Comparison of ENCODE assay signal across 7 cellular contexts in genomic region chrX:7132335-7133035, GRCh38. TPM values are rescaled to one million over a fixed set of nuclear protein-coding genes. Genes with fewer than 3 reads are reported as not detected.
A peak's percentile ranks its signal among the peaks of the same experiment; 100 is the strongest.
DNase-seq lines count a peak whose midpoint lies in the region; ATAC-seq and TF ChIP-seq lines count a peak whose summit lies in the region.

No MANE protein-coding gene starts in this region.

- no peak overlapping the region for H3K4me3 ChIP-seq in HUES6 (ENCODE audit: low read depth, low read length)

- intact Hi-C loops in natural killer cell (cut with micrococcal nuclease), result loop anchor here (1.0 kb wide), 1 partner anchor 39 kb away; no protein-coding TSS in a partner anchor

- ATAC-seq in GM21526 (IDR thresholded peaks at IDR 0.05; ENCODE audit: low FRiP score, unreplicated experiment) (peak; percentile 78), esophagus mucosa (peak; percentile 99), natural killer cell (peak in 1 of 3 donors; percentile 64), HG02588 (IDR thresholded peaks at IDR 0.05; ENCODE audit: unreplicated experiment) (no peak)

- H3K27me3 ChIP-seq in HUES6 (ENCODE audit: control insufficient read depth, insufficient read depth, low read length), result no peaks in the 10 kb centered on the region

- no peaks in the 10 kb centered on the region for H3K36me3 Mint-ChIP-seq in natural killer cell

- H3K4me3 Mint-ChIP-seq in natural killer cell, result no peak overlapping the region

- peaks cover 25% of the 10 kb centered on the region for H3K4me1 ChIP-seq in HUES6 (ENCODE audit: control insufficient read depth, insufficient read depth, low read length)

- H3K27ac Mint-ChIP-seq in natural killer cell, result peak overlapping the region; percentile 60 to 79

- no peak for TF ChIP-seq CTCF in natural killer cell (IDR thresholded peaks at IDR 0.05)

- peak; percentile 4 for DNase-seq in GF-D8 (lab: John Stamatoyannopoulos, UW)
- peak; percentile 35 for DNase-seq in UCSD-AML1 (lab: John Stamatoyannopoulos, UW; ENCODE audit: unreplicated experiment)
- DNase-seq in natural killer cell, result no peak

- H3K27ac ChIP-seq in HUES6 (ENCODE audit: low read depth, low read length), result peak overlapping the region; percentile 67

- peak overlapping the region; percentile 14 for H3K9ac ChIP-seq in HUES6 (ENCODE audit: low read length)

- H3K9me3 ChIP-seq in HUES6 (ENCODE audit: control insufficient read depth, insufficient read depth, low read depth, low read length), result no peaks in the 10 kb centered on the region

- H3K36me3 ChIP-seq in HUES6 (ENCODE audit: control insufficient read depth, insufficient read depth, low read length), result no peaks in the 10 kb centered on the region; the same call in 1 of the 2 replicates

- no peaks in the 10 kb centered on the region for H3K27me3 Mint-ChIP-seq in natural killer cell (ENCODE audit: low read depth in 2 of 2)

- no peaks in the 10 kb centered on the region for H3K9me3 Mint-ChIP-seq in natural killer cell

- peaks cover 22 to 35% of the 10 kb centered on the region in 2 donors for H3K4me1 Mint-ChIP-seq in natural killer cell

RNA-seq across cellular contexts. Expression of gene STS, which starts 15.0 kb away (rescaled TPM):
- 1.6 TPM for total RNA-seq in esophagus mucosa
- 1 to 10 TPM; 2.4 to 4.6 (median 2.8) TPM for total RNA-seq in natural killer cell

RNA-seq across cellular contexts. Expression of gene PUDP, which starts 15.5 kb away (rescaled TPM):
- 13.9 TPM for total RNA-seq in esophagus mucosa
- 10 to 100 TPM in 1 of 3 donors, 1 to 10 TPM in 2; 5.4 to 11.4 (median 5.6) TPM for total RNA-seq in natural killer cell
